In the genomic region with DNA sequence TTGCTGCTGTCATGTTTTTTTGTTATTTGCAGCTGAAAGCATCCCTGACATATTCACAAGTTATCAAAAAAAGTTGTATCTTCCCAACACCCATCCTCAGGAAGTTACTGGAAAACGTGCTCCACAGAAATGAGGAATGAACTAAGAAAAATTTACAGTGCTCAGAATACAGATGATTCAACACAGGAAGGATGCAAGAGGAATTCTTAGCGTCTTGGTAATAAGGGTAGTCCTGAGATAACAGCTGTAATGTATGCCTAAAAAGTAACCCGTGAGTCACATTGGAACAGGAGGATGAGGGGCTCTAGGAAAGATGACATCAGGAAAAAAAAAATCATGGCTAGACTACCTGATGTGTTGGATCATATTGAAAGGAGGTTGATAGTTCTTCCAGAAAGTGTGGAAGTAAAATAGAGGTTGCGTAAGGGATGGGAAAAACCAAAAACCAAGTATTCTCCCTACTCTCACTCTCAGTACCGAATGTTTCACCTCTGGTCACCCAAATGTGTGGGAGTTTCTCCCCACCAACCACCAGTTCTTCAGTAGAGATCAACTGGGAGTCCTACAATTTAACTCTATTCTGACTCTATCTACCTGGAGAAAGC, we compare ENCODE assay signal across 1 cellular context.
TF ChIP-seq lines count a peak whose summit lies in the region.

No MANE protein-coding gene starts in this region.

TF ChIP-seq in GM23338, 12 proteins besides CTCF, POLR2A, EP300 and RAD21 (continued from another document):
- TF ChIP-seq ZNF462 (CRISPR knock-in tag; IDR thresholded peaks at IDR 0.05) (no peak), STAT1 (IDR thresholded peaks at IDR 0.05; ENCODE audit: unreplicated experiment) (no peak), CREB1 (CRISPR knock-in tag; IDR thresholded peaks at IDR 0.05; ENCODE audit: low read depth) (no peak), POLR2AphosphoS5 (IDR thresholded peaks at IDR 0.05; ENCODE audit: low read depth) (no peak), JUNB (IDR thresholded peaks at IDR 0.05; ENCODE audit: unreplicated experiment) (no peak), ETS1 (IDR thresholded peaks at IDR 0.05) (no peak), EZH2phosphoT487 (IDR thresholded peaks at IDR 0.05; ENCODE audit: unreplicated experiment) (no peak), ZNF114 (CRISPR knock-in tag; IDR thresholded peaks at IDR 0.05) (no peak)
